ENCODE assay signal across 18 cellular contexts in genomic region chr6:41408982-41409381, GRCh38.
DNase-seq lines count a peak whose midpoint lies in the region; ATAC-seq and FAIRE-seq lines count a peak whose summit lies in the region.
"Had no signal": no experiment of that assay in that cellular context is flagged by ENCODE, and none has a peak within 500 bp of the region (broad histone marks: within the 10 kb centered on the region; RNA-seq: fewer than 3 reads in every experiment).

No MANE protein-coding gene starts in this region.

- WGBS in ectodermal cell, 2 experiments: 1 to 2% methylated on average over 29 of the region's 29 CpGs

- no peak for DNase-seq in urothelium cell line (ENCODE audit: low spot score)
- DNase-seq: ACHN, AML-193, COR-L47, NCI-H1417, NCI-H2029, NCI-H2171, NCI-H446 treated with DMSO at 0.1 percent for 48 hours, NCI-H82, PC-9, SJCRH30 had no signal

- FAIRE-seq in urothelium cell line (lab: Jason Lieb, UNC): no peak
- FAIRE-seq: H54 had no signal

- peaks cover 100% of the 10 kb centered on the region for H3K27me3 ChIP-seq in HUES6 (ENCODE audit: control insufficient read depth, insufficient read depth, low read length)
- H3K27me3 ChIP-seq in ectodermal cell (ENCODE audit: control insufficient read depth, insufficient read depth, low read length, poor library complexity, severe bottlenecking): peaks cover 100% of the 10 kb centered on the region

- H3K4me3 ChIP-seq in HUES6 (ENCODE audit: low read depth, low read length) (peak overlapping the region; percentile 38), ectodermal cell (ENCODE audit: insufficient read depth, low read depth, low read length) (peak overlapping the region; percentile 1), iPS-18c (ENCODE audit: insufficient read depth, low read depth, low read length) (peak overlapping the region; percentile 31; the same call in 1 of the 2 replicates)
- H3K4me3 ChIP-seq: PC-9, SJCRH30 had no signal

- H3K9me3 ChIP-seq in HUES6 (ENCODE audit: control insufficient read depth, insufficient read depth, low read depth, low read length): peaks cover 5% of the 10 kb centered on the region; the same call in 1 of the 2 replicates
- H3K9me3 ChIP-seq in ectodermal cell (ENCODE audit: control insufficient read depth, low read length): no peaks in the 10 kb centered on the region
- no peaks in the 10 kb centered on the region for H3K9me3 ChIP-seq in iPS-18c (ENCODE audit: control insufficient read depth, insufficient read depth, low read length)
- H3K9me3 ChIP-seq: SJCRH30 had no signal

- ATAC-seq in HG02798 (IDR thresholded peaks at IDR 0.05; ENCODE audit: poor library complexity, unreplicated experiment): no peak
- no peak for ATAC-seq in GM21367 (IDR thresholded peaks at IDR 0.05; ENCODE audit: unreplicated experiment)
- no peak for ATAC-seq in GM21717 (IDR thresholded peaks at IDR 0.05; ENCODE audit: unreplicated experiment)

- H3K27ac ChIP-seq in HUES6 (ENCODE audit: low read depth, low read length) (no peak overlapping the region), ectodermal cell (ENCODE audit: insufficient read depth, low read depth, low read length, poor library complexity, severe bottlenecking) (no peak overlapping the region)
- H3K27ac ChIP-seq: PC-9, SJCRH30 had no signal

- H3K4me1 ChIP-seq in HUES6 (ENCODE audit: control insufficient read depth, insufficient read depth, low read length) (peaks cover 35% of the 10 kb centered on the region), ectodermal cell (ENCODE audit: control insufficient read depth, insufficient read depth, low read length) (peaks cover 42% of the 10 kb centered on the region)
- H3K4me1 ChIP-seq: SJCRH30 had no signal

- H3K36me3 ChIP-seq in HUES6 (ENCODE audit: control insufficient read depth, insufficient read depth, low read length) (no peaks in the 10 kb centered on the region), ectodermal cell (ENCODE audit: control insufficient read depth, insufficient read depth, low read length) (no peaks in the 10 kb centered on the region)
- H3K36me3 ChIP-seq: SJCRH30 had no signal

- H3K9ac ChIP-seq in HUES6 (ENCODE audit: low read length): peak overlapping the region; percentile 19
